ENCODE assay signal across 15 cellular contexts in the genomic region with DNA sequence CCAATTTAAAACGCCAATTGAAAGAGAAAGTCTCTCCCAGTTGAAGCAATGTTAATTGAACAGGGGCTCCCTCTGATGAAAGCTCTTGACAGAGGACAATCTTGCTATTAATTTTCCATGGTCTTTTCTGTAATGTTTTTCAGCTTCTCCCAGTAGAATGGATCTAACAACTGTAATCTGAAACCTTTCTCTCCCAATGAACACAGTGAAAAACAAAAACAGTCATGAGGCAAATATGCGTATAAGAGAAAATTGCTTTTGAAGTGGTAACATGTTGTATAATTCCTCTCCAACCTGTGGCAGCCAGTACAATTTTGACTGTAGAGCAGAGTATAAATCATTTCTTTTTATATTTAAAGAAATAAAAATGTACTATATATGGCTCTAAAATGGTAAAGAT.
"Had no signal": no experiment of that assay in that cellular context is flagged by ENCODE, and none has a peak within 500 bp of the region (broad histone marks: within the 10 kb centered on the region; RNA-seq: fewer than 3 reads in every experiment).

No MANE protein-coding gene starts in this region.

- H3K9ac ChIP-seq: parathyroid adenoma had no signal

- DNase-seq: activated CD4-positive, alpha-beta T cell treated with anti-CD3 and anti-CD28 coated beads, Interleukin-2, amount 50 U/mL, for 4 hours; activated gamma-delta T cell treated with Interleukin-2 at 50 U/mL for 16 hours; amniotic stem cell; body of pancreas; kidney; retina; stimulated activated CD4-positive, alpha-beta T cell treated with anti-CD3 and anti-CD28 coated beads, Interleukin-1b, Interleukin-23, amount 100 ng/mL, for 48 hours; stimulated activated CD8-positive, alpha-beta memory T cell treated with anti-CD3 and anti-CD28 coated beads, Interleukin-4, amount 100 ng/mL, for 48 hours; stimulated activated naive CD4-positive, alpha-beta T cell; thyroid gland had no signal

- H2AFZ ChIP-seq: parathyroid adenoma had no signal

- H3K27ac ChIP-seq: body of pancreas, parathyroid adenoma, thyroid gland had no signal

- H3K4me3 ChIP-seq: body of pancreas, lung, thyroid gland had no signal

- H3K36me3 ChIP-seq: thyroid gland had no signal

- H3K27me3 ChIP-seq: body of pancreas, thyroid gland had no signal

- H3K4me1 ChIP-seq: body of pancreas, parathyroid adenoma, thyroid gland had no signal

- ATAC-seq: activated naive CD4-positive, alpha-beta T cell treated with anti-CD3 and anti-CD28 coated beads, Interleukin-2, amount 50 U/mL, for 72 hours; body of pancreas; left lobe of liver; natural killer cell treated with Interleukin-12 subunit alpha and Interleukin-12 subunit beta and Interleukin-15 and Interleukin-18, amount 100 ng/mL, for 72 hours had no signal

- H3K9me3 ChIP-seq: body of pancreas, thyroid gland had no signal

- H3K79me2 ChIP-seq: parathyroid adenoma had no signal
